Comparison of ENCODE assay signal across 17 cellular contexts in the genomic region with DNA sequence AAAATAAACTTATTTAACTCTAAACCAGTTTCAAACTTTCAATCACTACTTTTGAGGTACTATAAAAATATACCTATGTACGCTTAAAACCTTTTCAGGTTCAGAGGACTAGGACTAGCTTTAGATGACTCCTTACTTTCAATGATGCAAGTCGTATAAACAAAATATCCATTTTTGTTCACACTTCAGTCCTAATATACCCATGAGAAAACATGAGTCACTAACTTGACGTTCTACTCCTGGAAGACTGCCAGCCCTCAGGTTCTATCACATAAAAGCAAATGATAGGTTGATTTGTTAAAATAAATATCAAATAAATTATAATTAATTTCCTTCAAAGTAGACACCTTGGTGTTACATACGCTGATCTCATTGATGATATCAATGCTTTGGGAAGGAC. TPM values are rescaled to one million over a fixed set of nuclear protein-coding genes. Genes with fewer than 3 reads are reported as not detected.
DNase-seq lines count a peak whose midpoint lies in the region; ATAC-seq, FAIRE-seq and TF ChIP-seq lines count a peak whose summit lies in the region.
"Had no signal": no experiment of that assay in that cellular context is flagged by ENCODE, and none has a peak within 500 bp of the region (broad histone marks: within the 10 kb centered on the region; RNA-seq: fewer than 3 reads in every experiment).

No MANE protein-coding gene starts in this region.

- ATAC-seq in left lung = peak; percentile 34
- ATAC-seq: HepG2; naive thymus-derived CD4-positive, alpha-beta T cell had no signal

- no peaks in the 10 kb centered on the region for H3K27me3 ChIP-seq in bronchial epithelial cell (ENCODE audit: control insufficient read depth, insufficient read depth, low read length)
- peaks cover 0 to 7% of the 10 kb centered on the region in 2 donors for H3K27me3 ChIP-seq in left lung

- intact Hi-C loops in left lung (cut with DNase I) (no loop called here), head of caudate nucleus (cut with DNase I) (no loop called here)

- no peak for FAIRE-seq in bronchial epithelial cell (lab: Jason Lieb, UNC)
- FAIRE-seq: H1, HepG2 had no signal

- TF ChIP-seq CTCF in bronchial epithelial cell (IDR thresholded peaks at IDR 0.05; ENCODE audit: insufficient read depth, low read length, severe bottlenecking) (no peak), left lung (IDR thresholded peaks at IDR 0.05) (no peak), GM10248 (IDR thresholded peaks at IDR 0.05; ENCODE audit: control extremely low read depth, extremely low read depth, low read depth, missing control alignments) (no peak)

- POLR2A ChIA-PET in GM10248 (lab: Yijun Ruan, JAX) = no interaction called here

- CTCF ChIA-PET in GM10248 (lab: Yijun Ruan, JAX) = no interaction called here

- DNase-seq in EH (ENCODE audit: low read depth) (peak; percentile 56), M059J (ENCODE audit: low read depth) (peak; percentile 85), bronchial epithelial cell (ENCODE audit: low read depth) (peak; percentile 89), left lung (no peak), head of caudate nucleus (no peak), NOMO-1 treated with dmso at 0.1 percent for 144 hours (lab: John Stamatoyannopoulos, UW; ENCODE audit: unreplicated experiment) (no peak), D341Med (ENCODE audit: low spot score) (no peak), GM10248 (ENCODE audit: extremely low spot score) (no peak)
- DNase-seq: activated CD4-positive, alpha-beta T cell treated with anti-CD3 and anti-CD28 coated beads, Interleukin-2, amount 50 U/mL, for 4 hours; activated effector memory CD4-positive, alpha-beta T cell treated with Interleukin-2 at 50 U/mL for 16 hours; immature natural killer cell; naive thymus-derived CD4-positive, alpha-beta T cell; NCI-H1694; T-helper 1 cell had no signal

- H3K4me3 ChIP-seq in bronchial epithelial cell (ENCODE audit: low read depth, low read length) = no peak overlapping the region
- H3K4me3 ChIP-seq in left lung = no peak overlapping the region
- H3K4me3 ChIP-seq: skin epidermis had no signal

- no peaks in the 10 kb centered on the region for H3K9me3 ChIP-seq in left lung

- no peaks in the 10 kb centered on the region for H3K4me1 ChIP-seq in left lung

- H3K36me3 ChIP-seq in bronchial epithelial cell (ENCODE audit: control insufficient read depth, insufficient read depth, low read length) = no peaks in the 10 kb centered on the region
- H3K36me3 ChIP-seq in left lung = no peaks in the 10 kb centered on the region

- no peak overlapping the region for H3K27ac ChIP-seq in left lung
- H3K27ac ChIP-seq: skin epidermis had no signal

RNA-seq across cellular contexts. Expression of gene P3H2, which starts 10.6 kb away (rescaled TPM):
- 95.5 and 147 TPM in 2 replicates for total RNA-seq in M059J (2014; rRNA removed; shearing (Covaris generic))
- total RNA-seq in bronchial epithelial cell (7.6 and 14.6 TPM in 2 replicates), left lung (10 to 100 TPM; 29.1 to 50.7 TPM)
- total RNA-seq: HepG2 had no signal

Comparison
In these comparisons a context has a peak if more than half of its experiments do, and no peak if none do; other contexts are left out.
1. DNase-seq: peak in EH (single experiment), M059J (single experiment) and bronchial epithelial cell (single experiment); none in left lung (0 of 2), head of caudate nucleus (0 of 42), NOMO-1 treated with dmso at 0.1 percent for 144 hours (single experiment), D341Med (single experiment) and GM10248 (single experiment).